In genomic region chr15:31438601-31439265, GRCh38 we compare ENCODE assay signal across 13 cellular contexts.
DNase-seq lines count a peak whose midpoint lies in the region; ATAC-seq and TF ChIP-seq lines count a peak whose summit lies in the region.
"Had no signal": no experiment of that assay in that cellular context is flagged by ENCODE, and none has a peak within 500 bp of the region (broad histone marks: within the 10 kb centered on the region; RNA-seq: fewer than 3 reads in every experiment).

No MANE protein-coding gene starts in this region.

- H3K27me3 ChIP-seq in CD4-positive, alpha-beta T cell (ENCODE audit: control insufficient read depth, insufficient read depth, low read length) = no peaks in the 10 kb centered on the region
- no peaks in the 10 kb centered on the region for H3K27me3 ChIP-seq in breast epithelium
- H3K27me3 ChIP-seq in neural progenitor cell = peaks cover 28% of the 10 kb centered on the region
- H3K27me3 ChIP-seq: heart left ventricle had no signal

- H3K36me3 Mint-ChIP-seq in CD4-positive, alpha-beta T cell (ENCODE audit: low read depth) = no peaks in the 10 kb centered on the region
- H3K36me3 Mint-ChIP-seq in activated CD4-positive, alpha-beta memory T cell treated with anti-CD3 and anti-CD28 coated beads for 36 hours = no peaks in the 10 kb centered on the region
- H3K36me3 Mint-ChIP-seq in naive B cell (no peaks in the 10 kb centered on the region), neural progenitor cell (no peaks in the 10 kb centered on the region)

- H3K4me3 Mint-ChIP-seq in CD4-positive, alpha-beta T cell = peak overlapping the region; percentile 36
- H3K4me3 Mint-ChIP-seq in activated CD4-positive, alpha-beta memory T cell treated with anti-CD3 and anti-CD28 coated beads for 36 hours = no peak overlapping the region
- H3K4me3 Mint-ChIP-seq in naive B cell = peak overlapping the region in 4 of 8 donors; percentile 8 to 39 (median 33)
- H3K4me3 Mint-ChIP-seq in neural progenitor cell = no peak overlapping the region

- H3K79me2 ChIP-seq in neural progenitor cell (ENCODE audit: low read depth) = no peaks in the 10 kb centered on the region

- no peaks in the 10 kb centered on the region for H3K27me3 Mint-ChIP-seq in CD4-positive, alpha-beta T cell
- no peaks in the 10 kb centered on the region for H3K27me3 Mint-ChIP-seq in activated CD4-positive, alpha-beta memory T cell treated with anti-CD3 and anti-CD28 coated beads for 36 hours
- H3K27me3 Mint-ChIP-seq in naive B cell (no peaks in the 10 kb centered on the region), neural progenitor cell (ENCODE audit: insufficient read depth, low read depth) (peaks cover 8% of the 10 kb centered on the region)

- POLR2A ChIA-PET in CD4-positive, alpha-beta T cell (lab: Charles Lee) = interaction anchor here (1.7 to 8.1 kb wide), 5 partner anchors 37 to 112 kb away, joined by 10 to 216 read pairs (median 39); partner anchors contain the start of gene KLF13
- POLR2A ChIA-PET in activated CD4-positive, alpha-beta memory T cell treated with anti-CD3 and anti-CD28 coated beads for 36 hours (lab: Charles Lee) = interaction anchor here (1.3 to 5.2 kb wide), 8 partner anchors 20 to 112 kb away, joined by 5 to 49 read pairs (median 13); partner anchors contain the start of gene KLF13

- no peaks in the 10 kb centered on the region for H4K20me1 ChIP-seq in neural progenitor cell (ENCODE audit: low read depth)

- H3K36me3 ChIP-seq in breast epithelium = no peaks in the 10 kb centered on the region
- H3K36me3 ChIP-seq in neural progenitor cell = no peaks in the 10 kb centered on the region
- H3K36me3 ChIP-seq: heart left ventricle, WERI-Rb-1 had no signal

- no peaks in the 10 kb centered on the region for H3K4me1 ChIP-seq in breast epithelium
- peaks cover 4% of the 10 kb centered on the region for H3K4me1 ChIP-seq in neural progenitor cell

- no peak for DNase-seq in CD4-positive, alpha-beta T cell
- DNase-seq in DMS79 treated with DMSO at 0.1 percent for 48 hours (lab: John Stamatoyannopoulos, UW) (peak; percentile 59), naive B cell (no peak), breast epithelium (ENCODE audit: low spot score in 2 of 2) (no peak), neural progenitor cell (ENCODE audit: low spot score) (no peak)
- DNase-seq in activated CD4-positive, alpha-beta memory T cell treated with anti-CD3 and anti-CD28 coated beads for 36 hours = no peak
- DNase-seq in activated CD4-positive, CD25-positive, alpha-beta regulatory T cell (lab: John Stamatoyannopoulos, UW) = no peak
- DNase-seq: GF-D8, heart left ventricle, kidney glomerular epithelial cell, NCI-H345 had no signal

- H3K4me2 ChIP-seq in neural progenitor cell = no peak overlapping the region

- no peaks in the 10 kb centered on the region for H3K9me3 Mint-ChIP-seq in CD4-positive, alpha-beta T cell
- no peaks in the 10 kb centered on the region for H3K9me3 Mint-ChIP-seq in activated CD4-positive, alpha-beta memory T cell treated with anti-CD3 and anti-CD28 coated beads for 36 hours
- no peaks in the 10 kb centered on the region for H3K9me3 Mint-ChIP-seq in naive B cell
- no peaks in the 10 kb centered on the region for H3K9me3 Mint-ChIP-seq in neural progenitor cell

- H3K4me1 Mint-ChIP-seq in CD4-positive, alpha-beta T cell (ENCODE audit: low read depth) = peaks cover 82% of the 10 kb centered on the region
- H3K4me1 Mint-ChIP-seq in activated CD4-positive, alpha-beta memory T cell treated with anti-CD3 and anti-CD28 coated beads for 36 hours (ENCODE audit: low read depth) = peaks cover 78% of the 10 kb centered on the region
- H3K4me1 Mint-ChIP-seq in naive B cell (peaks cover 52 to 84% (median 71%) of the 10 kb centered on the region in 3 donors), neural progenitor cell (peaks cover 12% of the 10 kb centered on the region)

- TF ChIP-seq CTCF in CD4-positive, alpha-beta T cell (IDR thresholded peaks at IDR 0.05) = no peak
- TF ChIP-seq CTCF in breast epithelium (IDR thresholded peaks at IDR 0.05) = no peak
- TF ChIP-seq CTCF in neural progenitor cell (IDR thresholded peaks at IDR 0.05) = no peak

- intact Hi-C loops in CD4-positive, alpha-beta T cell (cut with DNase I, micrococcal nuclease) = loop anchor here (2.0 to 5.0 kb wide), 4 partner anchors 34 to 236 kb away; no protein-coding TSS in a partner anchor
- intact Hi-C loops in activated CD4-positive, alpha-beta memory T cell treated with anti-CD3 and anti-CD28 coated beads for 36 hours (cut with micrococcal nuclease) = loop anchor here (1.0 to 5.0 kb wide), 5 partner anchors 36 to 539 kb away; partner anchors contain the start of gene MTMR10
- intact Hi-C loops in breast epithelium (cut with DNase I; ENCODE audit: low total_unique reads) = no loop called here

- ATAC-seq in CD4-positive, alpha-beta T cell (ENCODE audit: poor library complexity) = no peak
- ATAC-seq in naive B cell (ENCODE audit: low read depth in 2 of 2) = no peak
- ATAC-seq: heart left ventricle, SK-N-SH treated with all-trans-retinoic acid at 6 μM for 48 hours had no signal

- no peaks in the 10 kb centered on the region for H3K9me3 ChIP-seq in CD4-positive, alpha-beta T cell (ENCODE audit: control insufficient read depth, low read length)
- H3K9me3 ChIP-seq in breast epithelium (no peaks in the 10 kb centered on the region), neural progenitor cell (ENCODE audit: low read depth) (no peaks in the 10 kb centered on the region)
- H3K9me3 ChIP-seq: heart left ventricle had no signal

- H3K9ac ChIP-seq in neural progenitor cell = no peak overlapping the region

- no peak overlapping the region for H2AFZ ChIP-seq in neural progenitor cell (replicated peaks)

- H3K4me3 ChIP-seq in breast epithelium (no peak overlapping the region), neural progenitor cell (no peak overlapping the region)
- H3K4me3 ChIP-seq: heart left ventricle had no signal

- CTCF ChIA-PET in CD4-positive, alpha-beta T cell (lab: Charles Lee) = interaction anchor here (1.2 to 2.2 kb wide), 2 partner anchors 50 to 73 kb away, joined by 8 to 9 read pairs; no protein-coding TSS in a partner anchor
- CTCF ChIA-PET in activated CD4-positive, alpha-beta memory T cell treated with anti-CD3 and anti-CD28 coated beads for 36 hours (lab: Charles Lee) = interaction anchor here (0.8 to 12.9 kb wide), 11 partner anchors 17 to 238 kb away, joined by 3 to 312 read pairs (median 7); no protein-coding TSS in a partner anchor

- no peak for TF ChIP-seq POLR2A in breast epithelium (IDR thresholded peaks at IDR 0.05)

- peaks cover 11% of the 10 kb centered on the region for H3F3A ChIP-seq in neural progenitor cell (ENCODE audit: low read depth)

- H3K27ac Mint-ChIP-seq in CD4-positive, alpha-beta T cell = peak overlapping the region; percentile 98
- peak overlapping the region; percentile 99 for H3K27ac Mint-ChIP-seq in activated CD4-positive, alpha-beta memory T cell treated with anti-CD3 and anti-CD28 coated beads for 36 hours
- H3K27ac Mint-ChIP-seq in naive B cell = peak overlapping the region in 4 of 6 donors; percentile 61 to 95 (median 82)
- H3K27ac Mint-ChIP-seq in neural progenitor cell = no peak overlapping the region

- H3K27ac ChIP-seq in CD4-positive, alpha-beta T cell (ENCODE audit: low read depth, low read length) = peak overlapping the region; percentile 88
- H3K27ac ChIP-seq in breast epithelium (peak overlapping the region in 1 of 2 donors; percentile 8), neural progenitor cell (no peak overlapping the region)
- H3K27ac ChIP-seq: WERI-Rb-1 had no signal
